24 cellular contexts compared by ENCODE assay signal in genomic region chr14:69500736-69501135, GRCh38. TPM values are rescaled to one million over a fixed set of nuclear protein-coding genes. Genes with fewer than 3 reads are reported as not detected.
DNase-seq lines count a peak whose midpoint lies in the region; ATAC-seq and TF ChIP-seq lines count a peak whose summit lies in the region.
"Had no signal": no experiment of that assay in that cellular context is flagged by ENCODE, and none has a peak within 500 bp of the region (broad histone marks: within the 10 kb centered on the region; RNA-seq: fewer than 3 reads in every experiment).

No MANE protein-coding gene starts in this region.

- no peak overlapping the region for H3K9ac ChIP-seq in SK-N-SH

- no peaks in the 10 kb centered on the region for H3K9me2 ChIP-seq in SK-N-SH

- H3K27me3 ChIP-seq in SK-N-SH (ENCODE audit: insufficient read depth), result no peaks in the 10 kb centered on the region
- H3K27me3 ChIP-seq in heart right ventricle, result no peaks in the 10 kb centered on the region
- H3K27me3 ChIP-seq: adrenal gland, heart left ventricle, upper lobe of left lung had no signal

- H3K27ac ChIP-seq in SK-N-SH (ENCODE audit: low read depth in 2 of 2, low read length in 1 of 2) (no peak overlapping the region; a peak in 1 of 4 replicates), heart right ventricle (peak overlapping the region in 6 of 10 donors; percentile 10 to 68 (median 55)), temporal lobe (ENCODE audit: low read depth, low read length) (peak overlapping the region; percentile 36)
- H3K27ac ChIP-seq: adrenal gland, coronary artery, PC-9, upper lobe of left lung had no signal

- no peak for TF ChIP-seq CTCF in SK-N-SH (IDR thresholded peaks at IDR 0.05)
- TF ChIP-seq CTCF in heart right ventricle (IDR thresholded peaks at IDR 0.05), result no peak

- CTCF ChIA-PET in SK-N-SH (lab: Yijun Ruan, JAX), result interaction anchor here (1.1 to 1.9 kb wide), 3 partner anchors 21 to 74 kb away, joined by 4 to 7 read pairs (median 4); partner anchors contain the start of gene CCDC177

- no peaks in the 10 kb centered on the region for H3F3A ChIP-seq in SK-N-SH (replicated peaks; ENCODE audit: insufficient read depth)

- peaks cover 0 to 43% of the 10 kb centered on the region in 2 experiments; a peak in 2 of 4 replicates for H3K4me1 ChIP-seq in SK-N-SH (ENCODE audit: control insufficient read depth in 1 of 2, insufficient read depth in 2 of 2, low read depth in 1 of 2, low read length in 1 of 2)
- H3K4me1 ChIP-seq in heart right ventricle, result peaks cover 0 to 14% (median 5%) of the 10 kb centered on the region in 9 donors

- WGBS in SK-N-SH (ENCODE audit: low lambda C conversion rate), result 83% methylated on average over 2 of the region's 4 CpGs
- 87 to 95% methylated on average over 4 of the region's 4 CpGs for WGBS in heart right ventricle, 2 donors

- TF ChIP-seq RAD21 in SK-N-SH (IDR thresholded peaks at IDR 0.05; ENCODE audit: low read length), result no peak

- H3K79me2 ChIP-seq in SK-N-SH (ENCODE audit: insufficient read depth), result no peaks in the 10 kb centered on the region

- no peak for ATAC-seq in SK-N-SH treated with all-trans-retinoic acid at 6 μM for 48 hours
- peak in 3 of 8 donors; percentile 9 to 17 (median 9) for ATAC-seq in heart right ventricle
- ATAC-seq in GM18868 (IDR thresholded peaks at IDR 0.05; ENCODE audit: unreplicated experiment), result no peak
- ATAC-seq: activated T-cell treated with anti-CD3 and anti-CD28 coated beads, Interleukin-2, amount 50 U/mL, for 72 hours; stimulated activated effector memory CD8-positive, alpha-beta T cell treated with anti-CD3 and anti-CD28 coated beads, Interleukin-12 subunit alpha, Interleukin-12 subunit beta, amount 100 ng/mL, for 72 hours had no signal

- intact Hi-C loops in heart right ventricle (cut with DNase I), result no loop called here

- DNase-seq in SK-N-SH (peak; percentile 54), NCI-H69 (lab: John Stamatoyannopoulos, UW) (peak; percentile 75), heart right ventricle (no peak), NOMO-1 treated with DMSO at 0.1 percent for 48 hours (lab: John Stamatoyannopoulos, UW; ENCODE audit: unreplicated experiment) (no peak), NCI-H2227 (lab: John Stamatoyannopoulos, UW; ENCODE audit: unreplicated experiment) (no peak)
- DNase-seq: activated CD4-positive, alpha-beta T cell treated with anti-CD3 and anti-CD28 coated beads, Interleukin-2, amount 10 ng/mL, durations not matched to agents 7 days and 5 days; activated naive CD4-positive, alpha-beta T cell treated with Interleukin-2 at 50 U/mL for 16 hours; activated T-cell treated with anti-CD3 and anti-CD28 coated beads, Interleukin-2, amount 50 U/mL, for 72 hours; DND-41; foreskin fibroblast; kidney glomerular epithelial cell; NCI-H187; PC-9; SHP77 treated with DMSO at 0.1 percent for 48 hours; stimulated activated CD4-positive, alpha-beta T cell treated with anti-CD3 and anti-CD28 coated beads, Interleukin-4, amount 100 ng/mL, for 24 hours had no signal

- H3K4me3 ChIP-seq in SK-N-SH (ENCODE audit: low read depth in 2 of 2, low read length in 1 of 2), result no peak overlapping the region
- H3K4me3 ChIP-seq in heart right ventricle, result no peak overlapping the region
- H3K4me3 ChIP-seq: adrenal gland, coronary artery, heart left ventricle, PC-9, upper lobe of left lung had no signal

- no peak overlapping the region for H2AFZ ChIP-seq in SK-N-SH (ENCODE audit: low read depth)
- H2AFZ ChIP-seq: PC-9 had no signal

- TF ChIP-seq EP300 in SK-N-SH (IDR thresholded peaks at IDR 0.05; ENCODE audit: borderline replicate concordance in 1 of 2, low read depth in 1 of 2, low read length in 1 of 2), result no peak

- H3K4me2 ChIP-seq in SK-N-SH, result no peak overlapping the region
- H3K4me2 ChIP-seq: PC-9 had no signal

- POLR2A ChIA-PET in SK-N-SH (lab: Yijun Ruan, JAX), result no interaction called here

- H4K20me1 ChIP-seq in SK-N-SH (ENCODE audit: insufficient read depth), result no peaks in the 10 kb centered on the region

- no peaks in the 10 kb centered on the region for H3K36me3 ChIP-seq in SK-N-SH (replicated peaks in 1 of 2; ENCODE audit: control insufficient read depth in 1 of 2, insufficient read depth in 2 of 2, low read length in 1 of 2)
- H3K36me3 ChIP-seq in heart right ventricle, result no peaks in the 10 kb centered on the region
- H3K36me3 ChIP-seq: adrenal gland, heart left ventricle, upper lobe of left lung had no signal

- H3K9me3 ChIP-seq in SK-N-SH, result no peaks in the 10 kb centered on the region
- H3K9me3 ChIP-seq in heart right ventricle, result no peaks in the 10 kb centered on the region
- H3K9me3 ChIP-seq: adrenal gland, heart left ventricle, upper lobe of left lung had no signal

TF ChIP-seq in SK-N-SH, 30 proteins besides CTCF, POLR2A, EP300 and RAD21 (continues in another document):
- TF ChIP-seq SMC3 (IDR thresholded peaks at IDR 0.05; ENCODE audit: low read depth, low read length), result no peak
- no peak for TF ChIP-seq RFX5 (IDR thresholded peaks at IDR 0.05; ENCODE audit: low read length)
- TF ChIP-seq FOXM1 (IDR thresholded peaks at IDR 0.05; ENCODE audit: low read depth), result no peak
- no peak for TF ChIP-seq ZBTB33 (IDR thresholded peaks at IDR 0.05; ENCODE audit: borderline replicate concordance, low read depth)
- no peak for TF ChIP-seq EZH2phosphoT487 (IDR thresholded peaks at IDR 0.05; ENCODE audit: borderline replicate concordance, low read depth)
- TF ChIP-seq RCOR1 (IDR thresholded peaks at IDR 0.05; ENCODE audit: low read length), result no peak
- TF ChIP-seq SIN3A (IDR thresholded peaks at IDR 0.05; ENCODE audit: borderline replicate concordance, low read depth, low read length), result no peak
- TF ChIP-seq TCF12 (IDR thresholded peaks at IDR 0.05), result no peak
- TF ChIP-seq TAF1 (IDR thresholded peaks at IDR 0.05; ENCODE audit: borderline replicate concordance, low read depth, low read length), result no peak
- TF ChIP-seq NRF1 (IDR thresholded peaks at IDR 0.05; ENCODE audit: low read depth, low read length), result no peak

TF ChIP-seq in SK-N-SH treated with all-trans-retinoic acid at 6 μM for 48 hours, 23 proteins besides CTCF, POLR2A, EP300 and RAD21 (continues in another document):
- no peak for TF ChIP-seq ZNF565 (CRISPR knock-in tag; conservative IDR thresholded peaks at IDR 0.05; ENCODE audit: low read depth)
- no peak for TF ChIP-seq CSRNP3 (CRISPR knock-in tag; IDR thresholded peaks at IDR 0.05)
- TF ChIP-seq ARNTL (CRISPR knock-in tag; IDR thresholded peaks at IDR 0.05; ENCODE audit: borderline replicate concordance, low read depth), result no peak
- no peak for TF ChIP-seq ESRRG (CRISPR knock-in tag; IDR thresholded peaks at IDR 0.05)
- no peak for TF ChIP-seq ZFP30 (CRISPR knock-in tag; IDR thresholded peaks at IDR 0.05)
- TF ChIP-seq PATZ1 (CRISPR knock-in tag; IDR thresholded peaks at IDR 0.05; ENCODE audit: borderline replicate concordance), result no peak
- no peak for TF ChIP-seq TCF4 (CRISPR knock-in tag; IDR thresholded peaks at IDR 0.05; ENCODE audit: borderline replicate concordance)
- TF ChIP-seq POU6F1 (CRISPR knock-in tag; IDR thresholded peaks at IDR 0.05; ENCODE audit: borderline replicate concordance, low read depth), result no peak
- no peak for TF ChIP-seq ZNF70 (CRISPR knock-in tag; IDR thresholded peaks at IDR 0.05)
- no peak for TF ChIP-seq RARB (CRISPR knock-in tag; IDR thresholded peaks at IDR 0.05)
- TF ChIP-seq PPARA (CRISPR knock-in tag; IDR thresholded peaks at IDR 0.05; ENCODE audit: borderline replicate concordance), result no peak
- TF ChIP-seq TOX (CRISPR knock-in tag; IDR thresholded peaks at IDR 0.05; ENCODE audit: borderline replicate concordance), result no peak

RNA-seq across cellular contexts. Expression of gene PLEKHD1, which starts 16.2 kb away (rescaled TPM):
- polyA plus RNA-seq in SK-N-SH (2012; rRNA removed) (0.03 and 0.05 TPM in 2 replicates), heart right ventricle (under 1 TPM; 0.01 to 0.15 TPM)
- polyA plus RNA-seq in SK-N-SH (2012; cell fraction: cytosol; rRNA removed), result 0.04 and 0.07 TPM in 2 replicates
- polyA plus RNA-seq in SK-N-SH (2012; cell fraction: nucleus; rRNA removed), result 0.31 and 0.33 TPM in 2 replicates
- total RNA-seq in heart right ventricle (under 1 TPM in 8 of 10 donors, not detected in 2; 0.05 to 0.23 (median 0.16) TPM), temporal lobe (0.49 TPM)
- total RNA-seq: sciatic nerve had no signal

Comparison
In these comparisons a context has a peak if more than half of its experiments do, and no peak if none do; other contexts are left out.
1. DNase-seq: peak in SK-N-SH (single experiment) and NCI-H69 (single experiment); none in heart right ventricle (0 of 2), NOMO-1 treated with DMSO at 0.1 percent for 48 hours (single experiment) and NCI-H2227 (single experiment).
2. H3K27ac ChIP-seq: peak in heart right ventricle (6 of 10) and temporal lobe (single experiment); none in SK-N-SH (0 of 2).